Comparison of ENCODE assay signal across 8 cellular contexts in genomic region chr1:154326546-154327465, GRCh38. TPM values are rescaled to one million over a fixed set of nuclear protein-coding genes. Genes with fewer than 3 reads are reported as not detected.
DNase-seq lines count a peak whose midpoint lies in the region; ATAC-seq, FAIRE-seq and TF ChIP-seq lines count a peak whose summit lies in the region.

No MANE protein-coding gene starts in this region.

- H3K27ac ChIP-seq in C4-2B (peak overlapping the region; percentile 70), Karpas-422 (ENCODE audit: low read length) (no peak overlapping the region), GM12878 (ENCODE audit: control insufficient read depth, insufficient read depth) (no peak overlapping the region; the same call in 1 of the 2 replicates), thyroid gland (peak overlapping the region; percentile 60 to 85 (median 83))

- H3K9ac ChIP-seq in Karpas-422 (ENCODE audit: low read length) (peak overlapping the region; percentile 75; the same call in 1 of the 2 replicates), GM12878 (ENCODE audit: control insufficient read depth, insufficient read depth, low read length) (no peak overlapping the region; the same call in 1 of the 2 replicates)

- no TSS peak for BruUV-seq in GM12878 (replicated peaks; lab: Mats Ljungman, UMichigan)

- H2AFZ ChIP-seq in Karpas-422 (ENCODE audit: low read length) (no peak overlapping the region), GM12878 (ENCODE audit: control insufficient read depth, low read depth, low read length) (no peak overlapping the region)

- CTCF ChIA-PET in GM12878 (lab: Yijun Ruan, JAX): interaction anchor here (0.9 to 6.7 kb wide), 10 partner anchors 8 to 220 kb away, joined by 3 to 104 read pairs (median 4); no protein-coding TSS in a partner anchor

- POLR2A ChIA-PET in GM12878 (lab: Charles Lee): interaction anchor here (0.6 to 1.4 kb wide), 4 partner anchors 36 to 400 kb away, joined by 3 to 7 read pairs (median 5); no protein-coding TSS in a partner anchor

- H3K27me3 ChIP-seq in Karpas-422 (ENCODE audit: low read length): no peaks in the 10 kb centered on the region
- no peaks in the 10 kb centered on the region for H3K27me3 ChIP-seq in GM12878 (replicated peaks in 1 of 2; ENCODE audit: control insufficient read depth in 2 of 2, insufficient read depth in 2 of 2, low read length in 1 of 2)
- peaks cover 17% of the 10 kb centered on the region for H3K27me3 ChIP-seq in kidney epithelial cell (ENCODE audit: control insufficient read depth, insufficient read depth, low read length)
- H3K27me3 ChIP-seq in thyroid gland: no peaks in the 10 kb centered on the region

- no peak for TF ChIP-seq RAD21 in GM12878 (IDR thresholded peaks at IDR 0.05; ENCODE audit: insufficient read depth, low read depth, low read length)

- no peaks in the 10 kb centered on the region for H3K36me3 ChIP-seq in Karpas-422 (ENCODE audit: insufficient read depth, low read length)
- H3K36me3 ChIP-seq in GM12878 (ENCODE audit: control insufficient read depth in 2 of 2, insufficient read depth in 2 of 2, low read length in 1 of 2): peaks cover 0 to 3% of the 10 kb centered on the region in 2 experiments; a peak in 2 of 4 replicates
- no peaks in the 10 kb centered on the region for H3K36me3 ChIP-seq in kidney epithelial cell (ENCODE audit: control insufficient read depth, insufficient read depth, low read length)
- peaks cover 6 to 11% of the 10 kb centered on the region in 2 donors for H3K36me3 ChIP-seq in thyroid gland

- H3K9me3 ChIP-seq in Karpas-422 (ENCODE audit: low read length) (no peaks in the 10 kb centered on the region), GM12878 (replicated peaks; ENCODE audit: control insufficient read depth, insufficient read depth, low read length) (no peaks in the 10 kb centered on the region), thyroid gland (no peaks in the 10 kb centered on the region)

- DNase-seq in Karpas-422 (peak; percentile 48), GM12878 (ENCODE audit: low read depth, low spot score) (no peak), kidney epithelial cell (ENCODE audit: low read depth) (no peak), thyroid gland (peak in 1 of 2 donors; percentile 19), NCI-H1105 treated with DMSO at 0.1 percent for 48 hours (lab: John Stamatoyannopoulos, UW) (no peak)

- H3K9me2 ChIP-seq in Karpas-422 (replicated peaks; ENCODE audit: insufficient read depth, low read length): no peaks in the 10 kb centered on the region

- H3K4me2 ChIP-seq in Karpas-422 (ENCODE audit: low read depth, low read length, poor library complexity, severe bottlenecking): peak overlapping the region; percentile 84
- peak overlapping the region; percentile 98 for H3K4me2 ChIP-seq in GM12878 (ENCODE audit: control insufficient read depth, insufficient read depth)

- no peak for TF ChIP-seq EP300 in GM12878 (IDR thresholded peaks at IDR 0.05; ENCODE audit: borderline replicate concordance in 1 of 2, control insufficient read depth in 1 of 2, low read depth in 2 of 2, low read length in 2 of 2)

- in situ Hi-C loops in GM12878 (cut with MboI): no loop called here

- RAD21 ChIA-PET in GM12878 (lab: Charles Lee; ENCODE audit: unreplicated experiment): interaction anchor here (1.1 to 3.8 kb wide), 7 partner anchors 8 to 155 kb away, joined by 3 to 43 read pairs (median 6); no protein-coding TSS in a partner anchor

- 48% methylated on average over 6 of the region's 6 CpGs for WGBS in GM12878 (ENCODE audit: insufficient coverage, insufficient replicate concordance, low lambda C conversion rate, missing lambda C conversion rate)
- WGBS in thyroid gland, 2 donors: 58 to 73% methylated on average over 5 to 6 of the region's 6 CpGs

- SMC1A ChIA-PET in GM12878 (lab: Charles Lee; ENCODE audit: uncharacterized antibody, unreplicated experiment): interaction anchor here (0.8 to 4.2 kb wide), 4 partner anchors 8 to 146 kb away, joined by 3 to 39 read pairs (median 4); no protein-coding TSS in a partner anchor

- H4K20me1 ChIP-seq in Karpas-422 (ENCODE audit: insufficient read depth, low read depth, low read length) (peaks cover 5% of the 10 kb centered on the region; the same call in 1 of the 2 replicates), GM12878 (ENCODE audit: control insufficient read depth, insufficient read depth) (no peaks in the 10 kb centered on the region)

- peak; percentile 29; the same call in 1 of the 2 replicates for TF ChIP-seq CTCF in C4-2B (conservative IDR thresholded peaks at IDR 0.05)
- TF ChIP-seq CTCF in GM12878 (IDR thresholded peaks at IDR 0.05 in 2 of 3, conservative IDR thresholded peaks at IDR 0.05 in 1 of 3; ENCODE audit: control insufficient read depth in 2 of 3, extremely low read depth in 1 of 3, insufficient read depth in 1 of 3, low read depth in 3 of 3, low read length in 3 of 3): no peak
- no peak for TF ChIP-seq CTCF in kidney epithelial cell (IDR thresholded peaks at IDR 0.05; ENCODE audit: insufficient read depth, low read length, poor library complexity, severe bottlenecking)
- TF ChIP-seq CTCF in thyroid gland (IDR thresholded peaks at IDR 0.05): no peak

- H3K4me1 ChIP-seq in Karpas-422 (ENCODE audit: low read length) (peaks cover 36% of the 10 kb centered on the region), GM12878 (ENCODE audit: control insufficient read depth, insufficient read depth, low read length) (peaks cover 23% of the 10 kb centered on the region), thyroid gland (peaks cover 31 to 33% of the 10 kb centered on the region in 2 donors)

- intact Hi-C loops in GM12878 (cut with micrococcal nuclease; ENCODE audit: unreplicated experiment) (loop anchor here (5.0 kb wide), 1 partner anchor 115 kb away; no protein-coding TSS in a partner anchor), thyroid gland (cut with DNase I) (no loop called here)

- no peaks in the 10 kb centered on the region for H3K79me2 ChIP-seq in Karpas-422 (ENCODE audit: low read length)
- peaks cover 4% of the 10 kb centered on the region for H3K79me2 ChIP-seq in GM12878 (ENCODE audit: control insufficient read depth, insufficient read depth, low read length)

- FAIRE-seq in GM12878 (lab: Jason Lieb, UNC): no peak

- no peak for TF ChIP-seq POLR2A in GM12878 (IDR thresholded peaks at IDR 0.05; ENCODE audit: low read depth, low read length)
- no peak for TF ChIP-seq POLR2A in thyroid gland (IDR thresholded peaks at IDR 0.05)

- ATAC-seq in GM12878 (0 out of 3 replicates have a peak, but pooled peaks have one; percentile 4), GM18870 (IDR thresholded peaks at IDR 0.05; ENCODE audit: unreplicated experiment) (no peak), GM18909 (IDR thresholded peaks at IDR 0.05; ENCODE audit: poor library complexity, unreplicated experiment) (no peak)

- H3K4me3 ChIP-seq in Karpas-422 (ENCODE audit: low read length) (peak overlapping the region; percentile 71; the same call in 1 of the 2 replicates), GM12878 (peak overlapping the region; percentile 91; the same call in 1 of the 2 replicates), kidney epithelial cell (ENCODE audit: low read depth, low read length) (peak overlapping the region; percentile 75), thyroid gland (replicated peaks in 1 of 3) (peak overlapping the region in 1 of 3 donors; percentile 88)

RNA-seq across cellular contexts. Expression of gene ATP8B2, which starts 1.5 kb away (rescaled TPM):
- total RNA-seq in Karpas-422 (2014; rRNA removed; shearing (Covaris generic); ENCODE audit: low replicate concordance): 10.6 and 19.6 TPM in 2 replicates
- total RNA-seq in GM12878 (2013; cell fraction: nucleolus; rRNA removed): 32.5 and 33.7 TPM in 2 replicates
- 51.1 and 61.8 TPM in 2 replicates for total RNA-seq in GM12878 (2014; rRNA removed)
- total RNA-seq in GM12878 (2014; rRNA removed; fragmentation: Illumina TruSeq; extraction: Trizol): 20.1 and 21.2 TPM in 2 replicates
- total RNA-seq in GM12878 (2021): 37.1 and 39.7 TPM in 2 replicates
- 5.0 TPM for polyA plus RNA-seq in GM12878 (2011; ENCODE audit: low read depth)
- polyA plus RNA-seq in GM12878 (2011; rRNA removed): 4.5 and 6.1 TPM in 2 replicates
- 11.0 TPM in 2 replicates for polyA plus RNA-seq in GM12878 (2011; cell fraction: cytosol; rRNA removed)
- 20.0 and 24.3 TPM in 2 replicates for polyA plus RNA-seq in GM12878 (2011; cell fraction: nucleus; rRNA removed)
- polyA plus RNA-seq in GM12878 (2012): 6.5 and 8.2 TPM in 2 replicates
- polyA plus RNA-seq in GM12878 (2014; fragmentation: Illumina TruSeq; extraction: Trizol): 15.2 and 20.2 TPM in 2 replicates
- polyA plus RNA-seq in GM12878 (2014; fragmentation: Nextera tagmentation; extraction: Ambion mirVana): under 1 TPM; 0.44 to 0.82 TPM
- polyA plus RNA-seq in GM12878 (2014; rRNA removed): 38.8 and 51.7 TPM in 2 replicates
- polyA plus RNA-seq in GM12878 (2016; fragmentation: Nextera tagmentation; extraction: Ambion mirVana): 1 to 10 TPM; 7.8 to 9.7 TPM
- polyA minus RNA-seq in GM12878 (2011; rRNA and poly(A)+ RNA removed): 10.5 and 11.7 TPM in 2 replicates
- 3.6 and 4.0 TPM in 2 replicates for polyA minus RNA-seq in GM12878 (2011; cell fraction: cytosol; rRNA and poly(A)+ RNA removed)
- polyA minus RNA-seq in GM12878 (2011; cell fraction: nucleus; rRNA and poly(A)+ RNA removed): 7.0 and 10.1 TPM in 2 replicates
- 30.9 and 45.2 TPM in 2 replicates for total RNA-seq in kidney epithelial cell
- total RNA-seq in thyroid gland: 100 to 1,000 TPM in 1 of 4 donors, 10 to 100 TPM in 3; 61.6 to 106 (median 76.4) TPM

RNA-seq across cellular contexts. Expression of gene AQP10, which starts 5.9 kb away (rescaled TPM):
- total RNA-seq in Karpas-422 (2014; rRNA removed; shearing (Covaris generic); ENCODE audit: low replicate concordance): not detected in 2 replicates
- not detected in 2 replicates for total RNA-seq in GM12878 (2013; cell fraction: nucleolus; rRNA removed)
- total RNA-seq in GM12878 (2014; rRNA removed): not detected in 2 replicates
- total RNA-seq in GM12878 (2014; rRNA removed; fragmentation: Illumina TruSeq; extraction: Trizol): not detected in 2 replicates
- not detected in 2 replicates for total RNA-seq in GM12878 (2021)
- not detected for polyA plus RNA-seq in GM12878 (2011; ENCODE audit: low read depth)
- polyA plus RNA-seq in GM12878 (2011; rRNA removed): not detected in 2 replicates
- polyA plus RNA-seq in GM12878 (2011; cell fraction: cytosol; rRNA removed): not detected in 2 replicates
- polyA plus RNA-seq in GM12878 (2011; cell fraction: nucleus; rRNA removed): not detected in 2 replicates
- not detected in 2 replicates for polyA plus RNA-seq in GM12878 (2012)
- not detected in 2 replicates for polyA plus RNA-seq in GM12878 (2014; fragmentation: Illumina TruSeq; extraction: Trizol)
- not detected for polyA plus RNA-seq in GM12878 (2014; fragmentation: Nextera tagmentation; extraction: Ambion mirVana)
- polyA plus RNA-seq in GM12878 (2014; rRNA removed): not detected in 2 replicates
- not detected for polyA plus RNA-seq in GM12878 (2016; fragmentation: Nextera tagmentation; extraction: Ambion mirVana)
- polyA minus RNA-seq in GM12878 (2011; rRNA and poly(A)+ RNA removed): not detected in 2 replicates
- polyA minus RNA-seq in GM12878 (2011; cell fraction: cytosol; rRNA and poly(A)+ RNA removed): not detected in 2 replicates
- not detected in 2 replicates for polyA minus RNA-seq in GM12878 (2011; cell fraction: nucleus; rRNA and poly(A)+ RNA removed)
- not detected in 2 replicates for total RNA-seq in kidney epithelial cell
- not detected for total RNA-seq in thyroid gland

RNA-seq across cellular contexts. Expression of gene HAX1, which starts 54.4 kb away (rescaled TPM):
- total RNA-seq in Karpas-422 (2014; rRNA removed; shearing (Covaris generic); ENCODE audit: low replicate concordance): 184 and 229 TPM in 2 replicates
- 18.6 and 24.9 TPM in 2 replicates for total RNA-seq in GM12878 (2013; cell fraction: nucleolus; rRNA removed)
- total RNA-seq in GM12878 (2014; rRNA removed): 145 and 146 TPM in 2 replicates
- 141 and 145 TPM in 2 replicates for total RNA-seq in GM12878 (2014; rRNA removed; fragmentation: Illumina TruSeq; extraction: Trizol)
- 95.3 and 99.4 TPM in 2 replicates for total RNA-seq in GM12878 (2021)
- 60.1 TPM for polyA plus RNA-seq in GM12878 (2011; ENCODE audit: low read depth)
- 100 and 142 TPM in 2 replicates for polyA plus RNA-seq in GM12878 (2011; rRNA removed)
- polyA plus RNA-seq in GM12878 (2011; cell fraction: cytosol; rRNA removed): 123 and 126 TPM in 2 replicates
- 83.9 and 130 TPM in 2 replicates for polyA plus RNA-seq in GM12878 (2011; cell fraction: nucleus; rRNA removed)
- 100 and 109 TPM in 2 replicates for polyA plus RNA-seq in GM12878 (2012)
- polyA plus RNA-seq in GM12878 (2014; fragmentation: Illumina TruSeq; extraction: Trizol): 145 and 177 TPM in 2 replicates
- polyA plus RNA-seq in GM12878 (2014; fragmentation: Nextera tagmentation; extraction: Ambion mirVana): 100 to 1,000 TPM; 249 to 288 TPM
- polyA plus RNA-seq in GM12878 (2014; rRNA removed): 148 and 149 TPM in 2 replicates
- polyA plus RNA-seq in GM12878 (2016; fragmentation: Nextera tagmentation; extraction: Ambion mirVana): 100 to 1,000 TPM; 160 to 169 TPM
- polyA minus RNA-seq in GM12878 (2011; rRNA and poly(A)+ RNA removed): 53.5 and 83.3 TPM in 2 replicates
- polyA minus RNA-seq in GM12878 (2011; cell fraction: cytosol; rRNA and poly(A)+ RNA removed): 22.9 and 29.2 TPM in 2 replicates
- polyA minus RNA-seq in GM12878 (2011; cell fraction: nucleus; rRNA and poly(A)+ RNA removed): 15.5 and 22.0 TPM in 2 replicates
- total RNA-seq in kidney epithelial cell: 106 and 117 TPM in 2 replicates
- 100 to 1,000 TPM in 2 of 4 donors, 10 to 100 TPM in 2; 52.0 to 104 (median 94.5) TPM for total RNA-seq in thyroid gland

Comparison
In these comparisons a context has a peak if more than half of its experiments do, and no peak if none do; other contexts are left out.
1. H3K27ac ChIP-seq: peak in C4-2B (single experiment) and thyroid gland (3 of 3); none in Karpas-422 (single experiment) and GM12878 (single experiment).